ENCODE assay signal across 19 cellular contexts in the genomic region with DNA sequence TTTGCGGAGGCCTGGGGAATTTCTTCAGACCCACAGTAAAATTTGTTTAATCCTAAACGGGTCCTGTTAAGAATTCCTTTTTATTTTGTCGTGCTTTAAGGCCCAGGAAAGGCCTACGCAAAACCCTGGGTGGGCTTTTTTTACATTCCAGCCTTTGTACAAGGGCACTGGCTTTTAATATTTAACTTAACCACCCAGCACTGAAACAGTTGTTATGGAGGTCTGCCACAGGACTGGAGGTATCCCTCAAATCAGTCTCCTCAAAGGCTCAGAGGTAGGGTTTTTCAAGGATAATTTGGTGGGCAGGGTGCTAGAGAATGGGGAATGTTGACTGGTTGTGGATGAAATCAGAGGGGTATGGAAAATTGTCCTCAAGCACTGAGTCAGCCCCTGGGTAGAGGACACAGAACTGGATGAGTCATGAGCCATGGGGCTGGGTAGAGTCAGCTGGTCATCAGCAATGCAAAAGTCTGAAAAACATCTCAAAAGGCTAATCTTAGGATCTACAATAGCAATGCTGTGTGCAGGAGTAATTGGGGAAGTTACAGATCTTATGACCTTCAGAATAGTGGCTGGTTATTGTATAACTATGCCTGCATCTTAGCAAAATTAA.
DNase-seq lines count a peak whose midpoint lies in the region; ATAC-seq and TF ChIP-seq lines count a peak whose summit lies in the region.
"Had no signal": no experiment of that assay in that cellular context is flagged by ENCODE, and none has a peak within 500 bp of the region (broad histone marks: within the 10 kb centered on the region; RNA-seq: fewer than 3 reads in every experiment).

No MANE protein-coding gene starts in this region.

- H3K4me1 Mint-ChIP-seq in MCF 10A (ENCODE audit: insufficient read depth, unreplicated experiment): peaks cover 6% of the 10 kb centered on the region
- H3K4me1 Mint-ChIP-seq: activated CD4-positive, alpha-beta T cell treated with anti-CD3 and anti-CD28 coated beads, Interleukin-2, amount 10 ng/mL, durations not matched to agents 24 days and 14 days; T-helper 17 cell had no signal

- CTCF ChIA-PET in MCF 10A (lab: Yijun Ruan, JAX): no interaction called here

- intact Hi-C loops in MCF 10A (cut with micrococcal nuclease) (no loop called here), breast epithelium (cut with DNase I; ENCODE audit: low total_unique reads) (no loop called here)

- POLR2A ChIA-PET in MCF 10A (lab: Yijun Ruan, JAX): no interaction called here

- no peaks in the 10 kb centered on the region for H3K36me3 ChIP-seq in breast epithelium
- H3K36me3 ChIP-seq: ascending aorta, spleen had no signal

- TF ChIP-seq POLR2A in breast epithelium (IDR thresholded peaks at IDR 0.05): no peak

- no peak for TF ChIP-seq CTCF in MCF 10A (IDR thresholded peaks at IDR 0.05; ENCODE audit: unreplicated experiment)
- no peak for TF ChIP-seq CTCF in breast epithelium (IDR thresholded peaks at IDR 0.05)

- H3K4me3 ChIP-seq in breast epithelium: no peak overlapping the region
- H3K4me3 ChIP-seq: ascending aorta, spleen had no signal

- H3K36me3 Mint-ChIP-seq in MCF 10A (ENCODE audit: insufficient read depth, unreplicated experiment): no peaks in the 10 kb centered on the region

- ATAC-seq in HG03175 (IDR thresholded peaks at IDR 0.05; ENCODE audit: unreplicated experiment): no peak
- ATAC-seq: T-helper 17 cell had no signal

- H3K27ac Mint-ChIP-seq in MCF 10A (ENCODE audit: low read depth, unreplicated experiment): peak overlapping the region; percentile 86
- H3K27ac Mint-ChIP-seq: activated CD4-positive, alpha-beta T cell treated with anti-CD3 and anti-CD28 coated beads, Interleukin-2, amount 10 ng/mL, durations not matched to agents 24 days and 14 days; T-helper 17 cell had no signal

- H3K4me3 Mint-ChIP-seq in MCF 10A (ENCODE audit: unreplicated experiment): no peak overlapping the region
- H3K4me3 Mint-ChIP-seq: activated CD4-positive, alpha-beta T cell treated with anti-CD3 and anti-CD28 coated beads, Interleukin-2, amount 10 ng/mL, durations not matched to agents 24 days and 14 days; T-helper 17 cell had no signal

- no peak overlapping the region for H3K27ac ChIP-seq in breast epithelium
- H3K27ac ChIP-seq: 22Rv1, ascending aorta, spleen had no signal

- DNase-seq in MCF 10A (ENCODE audit: unreplicated experiment) (peak; percentile 50), breast epithelium (ENCODE audit: low spot score in 2 of 2) (no peak), astrocyte of the hippocampus (ENCODE audit: low read depth, low spot score) (peak; percentile 68), islet precursor cell (peak; percentile 82), NCI-H1105 treated with DMSO at 0.1 percent for 48 hours (lab: John Stamatoyannopoulos, UW) (no peak), DMS79 (lab: John Stamatoyannopoulos, UW) (no peak), SW 1271 (lab: John Stamatoyannopoulos, UW) (no peak)
- DNase-seq: activated CD4-positive, alpha-beta T cell treated with anti-CD3 and anti-CD28 coated beads, Interleukin-2, amount 10 ng/mL, durations not matched to agents 24 days and 14 days; activated T-cell treated with anti-CD3 and anti-CD28 coated beads, Interleukin-2, amount 50 U/mL, for 48 hours; COR-L47; effector CD4-positive, alpha-beta T cell; NCI-H1092 treated with DMSO at 0.1 percent for 48 hours; NCI-H226; spleen; substantia nigra; T-helper 17 cell had no signal

- no peaks in the 10 kb centered on the region for H3K27me3 Mint-ChIP-seq in MCF 10A (ENCODE audit: insufficient read depth, unreplicated experiment)
- H3K27me3 Mint-ChIP-seq: activated CD4-positive, alpha-beta T cell treated with anti-CD3 and anti-CD28 coated beads, Interleukin-2, amount 10 ng/mL, durations not matched to agents 24 days and 14 days; T-helper 17 cell had no signal

- H3K27me3 ChIP-seq in breast epithelium: no peaks in the 10 kb centered on the region
- H3K27me3 ChIP-seq: ascending aorta, spleen had no signal

- no peaks in the 10 kb centered on the region for H3K9me3 ChIP-seq in breast epithelium
- H3K9me3 ChIP-seq: ascending aorta, spleen had no signal

- no peaks in the 10 kb centered on the region for H3K9me3 Mint-ChIP-seq in MCF 10A (ENCODE audit: unreplicated experiment)
- H3K9me3 Mint-ChIP-seq: activated CD4-positive, alpha-beta T cell treated with anti-CD3 and anti-CD28 coated beads, Interleukin-2, amount 10 ng/mL, durations not matched to agents 24 days and 14 days had no signal

- H3K4me1 ChIP-seq in breast epithelium: no peaks in the 10 kb centered on the region
- H3K4me1 ChIP-seq: ascending aorta, spleen had no signal

- BruUV-seq in MCF 10A (replicated peaks; lab: Mats Ljungman, UMichigan): no TSS peak

Comparison
In these comparisons a context has a peak if more than half of its experiments do, and no peak if none do; other contexts are left out.
1. DNase-seq: peak in MCF 10A (single experiment), astrocyte of the hippocampus (single experiment) and islet precursor cell (single experiment); none in breast epithelium (0 of 2), NCI-H1105 treated with DMSO at 0.1 percent for 48 hours (single experiment), DMS79 (single experiment) and SW 1271 (0 of 2).